Comparison of ENCODE assay signal across 8 cellular contexts in the genomic region with DNA sequence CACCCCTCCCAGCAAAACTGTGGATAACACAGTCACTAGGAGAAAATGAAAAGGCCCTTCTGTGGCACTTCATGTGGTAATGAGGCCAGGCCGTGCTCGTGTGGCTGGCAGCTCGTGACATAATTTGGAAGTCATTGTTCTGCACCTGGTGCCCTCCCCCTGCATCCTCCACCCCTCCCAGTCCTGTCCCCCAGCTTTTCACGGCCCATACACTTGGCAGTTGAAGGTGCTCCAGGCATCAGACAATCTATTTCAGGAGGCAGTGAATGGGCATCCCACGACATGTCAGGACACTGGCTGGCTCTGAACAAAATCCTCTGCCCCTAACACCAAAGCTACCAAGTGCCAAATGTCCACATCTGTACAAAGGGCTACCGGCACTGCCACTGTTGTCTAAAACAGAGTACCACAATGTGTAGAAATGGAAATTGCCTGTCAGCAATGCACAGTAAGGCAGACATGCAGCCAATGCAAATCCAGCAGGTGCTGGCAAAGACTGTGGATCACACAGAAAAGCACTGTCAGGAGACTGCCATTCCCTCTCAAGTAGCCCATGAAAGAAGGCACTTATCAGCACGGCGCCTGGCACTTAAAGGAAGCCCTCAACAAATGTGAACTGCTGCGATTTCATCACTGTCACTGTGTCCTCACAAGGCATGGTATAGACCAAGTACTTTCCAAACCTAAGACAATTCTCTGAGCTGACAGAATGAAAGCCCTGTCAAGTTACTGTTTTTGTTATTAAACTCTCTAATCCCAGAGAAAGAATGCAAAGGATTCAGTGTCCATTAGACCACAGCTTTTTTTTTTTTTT. TPM values are rescaled to one million over a fixed set of nuclear protein-coding genes. Genes with fewer than 3 reads are reported as not detected.
A peak's percentile ranks its signal among the peaks of the same experiment; 100 is the strongest.
DNase-seq lines count a peak whose midpoint lies in the region; ATAC-seq and TF ChIP-seq lines count a peak whose summit lies in the region.

No MANE protein-coding gene starts in this region.

- peak overlapping the region; percentile 96 for H3K27ac ChIP-seq in right cardiac atrium (ENCODE audit: low read length)
- H3K27ac ChIP-seq in gastrocnemius medialis: peak overlapping the region; percentile 92 to 98 (median 96)

- peak overlapping the region; percentile 97 for H3K27ac Mint-ChIP-seq in activated naive CD8-positive, alpha-beta T cell treated with anti-CD3 and anti-CD28 coated beads, Interleukin-2, amount 50 U/mL, for 24 hours

- H3K4me1 ChIP-seq in right cardiac atrium (ENCODE audit: control insufficient read depth, insufficient read depth, low read length) (peaks cover 25% of the 10 kb centered on the region), gastrocnemius medialis (peaks cover 87 to 90% of the 10 kb centered on the region in 2 donors)

- TF ChIP-seq CTCF in HFF-Myc (IDR thresholded peaks at IDR 0.05; ENCODE audit: low read depth, low read length, missing control alignments) (no peak), gastrocnemius medialis (IDR thresholded peaks at IDR 0.05 in 4 of 5, conservative IDR thresholded peaks at IDR 0.05 in 1 of 5) (no peak)

- peak overlapping the region; percentile 66 for H3K4me3 Mint-ChIP-seq in activated naive CD8-positive, alpha-beta T cell treated with anti-CD3 and anti-CD28 coated beads, Interleukin-2, amount 50 U/mL, for 24 hours

- H3K27me3 ChIP-seq in right cardiac atrium (ENCODE audit: control insufficient read depth, insufficient read depth) (no peaks in the 10 kb centered on the region), gastrocnemius medialis (no peaks in the 10 kb centered on the region)

- H3K4me1 Mint-ChIP-seq in activated naive CD8-positive, alpha-beta T cell treated with anti-CD3 and anti-CD28 coated beads, Interleukin-2, amount 50 U/mL, for 24 hours: peaks cover 90% of the 10 kb centered on the region

- TF ChIP-seq POLR2A in gastrocnemius medialis (IDR thresholded peaks at IDR 0.05): peak in 1 of 2 donors; percentile 2

- no peaks in the 10 kb centered on the region for H3K36me3 ChIP-seq in gastrocnemius medialis

- H3K27me3 Mint-ChIP-seq in activated naive CD8-positive, alpha-beta T cell treated with anti-CD3 and anti-CD28 coated beads, Interleukin-2, amount 50 U/mL, for 24 hours: no peaks in the 10 kb centered on the region

- H3K9me3 ChIP-seq in right cardiac atrium (ENCODE audit: control insufficient read depth, low read length): no peaks in the 10 kb centered on the region
- no peaks in the 10 kb centered on the region for H3K9me3 ChIP-seq in gastrocnemius medialis

- WGBS in right cardiac atrium: 12% methylated on average over 9 of the region's 9 CpGs

- ATAC-seq in activated naive CD8-positive, alpha-beta T cell treated with anti-CD3 and anti-CD28 coated beads, Interleukin-2, amount 50 U/mL, for 24 hours: no peak
- ATAC-seq in right cardiac atrium (peak; percentile 42 to 45), gastrocnemius medialis (peak; percentile 25 to 32)

- DNase-seq in DMS79 treated with DMSO at 0.1 percent for 48 hours (lab: John Stamatoyannopoulos, UW): peak; percentile 98
- DNase-seq in HFF-Myc (ENCODE audit: extremely low read depth, low read depth): no peak
- DNase-seq in NCI-H2227 (lab: John Stamatoyannopoulos, UW; ENCODE audit: unreplicated experiment): peak; percentile 54
- no peak for DNase-seq in activated naive CD8-positive, alpha-beta T cell treated with anti-CD3 and anti-CD28 coated beads, Interleukin-2, amount 50 U/mL, for 24 hours
- DNase-seq in right cardiac atrium: peak in 1 of 3 donors; percentile 60
- peak; percentile 76 to 80 for DNase-seq in gastrocnemius medialis
- DNase-seq in T-helper 9 cell: no peak
- DNase-seq in HuH-7 (ENCODE audit: low spot score): no peak

- peaks cover 5% of the 10 kb centered on the region for H3K9me3 Mint-ChIP-seq in activated naive CD8-positive, alpha-beta T cell treated with anti-CD3 and anti-CD28 coated beads, Interleukin-2, amount 50 U/mL, for 24 hours

- intact Hi-C loops in right cardiac atrium (cut with DNase I): loop anchor here in 1 of 4 donors (5.0 kb wide), 1 partner anchor 35 kb away; no protein-coding TSS in a partner anchor
- intact Hi-C loops in gastrocnemius medialis (cut with DNase I; ENCODE audit: low total_unique reads): loop anchor here (1.0 to 5.0 kb wide), 4 partner anchors 38 to 425 kb away; a partner anchor contains a TSS

- peaks cover 14% of the 10 kb centered on the region for H3K36me3 Mint-ChIP-seq in activated naive CD8-positive, alpha-beta T cell treated with anti-CD3 and anti-CD28 coated beads, Interleukin-2, amount 50 U/mL, for 24 hours (ENCODE audit: low read depth)

- H3K4me3 ChIP-seq in HFF-Myc (replicated peaks; ENCODE audit: low read depth, low read length) (peak overlapping the region; percentile 16), right cardiac atrium (ENCODE audit: low read length) (no peak overlapping the region), gastrocnemius medialis (peak overlapping the region; percentile 34 to 45 (median 38))

- in situ Hi-C loops in gastrocnemius medialis (cut with MboI; ENCODE audit: low sequenced_read_pairs in 4 of 4): loop anchor here in 1 of 4 donors (25.0 kb wide), 1 partner anchor 420 kb away; a partner anchor contains a TSS

RNA-seq across cellular contexts. Expression of a gene that starts 39.1 kb away (rescaled TPM):
- total RNA-seq in right cardiac atrium: 100 to 1,000 TPM in 2 of 4 donors, 10 to 100 TPM in 2; 85.1 to 122 (median 93.6) TPM
- 24.8 TPM for polyA plus RNA-seq in right cardiac atrium
- 10 to 100 TPM; 24.7 to 47.6 (median 30.9) TPM for total RNA-seq in gastrocnemius medialis

RNA-seq across cellular contexts. Expression of a gene that starts 58.5 kb away (rescaled TPM):
- total RNA-seq in right cardiac atrium: 1 to 10 TPM; 2.9 to 6.2 (median 4.7) TPM
- polyA plus RNA-seq in right cardiac atrium: 1.9 TPM
- total RNA-seq in gastrocnemius medialis: 1 to 10 TPM in 3 of 4 donors, under 1 TPM in 1; 0.19 to 5.0 (median 2.6) TPM

Comparison
In these comparisons a context has a peak if more than half of its experiments do, and no peak if none do; other contexts are left out.
1. DNase-seq: peak in DMS79 treated with DMSO at 0.1 percent for 48 hours (single experiment), NCI-H2227 (single experiment) and gastrocnemius medialis (2 of 2); none in HFF-Myc (single experiment), activated naive CD8-positive, alpha-beta T cell treated with anti-CD3 and anti-CD28 coated beads, Interleukin-2, amount 50 U/mL, for 24 hours (single experiment), T-helper 9 cell (single experiment) and HuH-7 (single experiment).